ENCODE assay signal across 8 cellular contexts in the genomic region with DNA sequence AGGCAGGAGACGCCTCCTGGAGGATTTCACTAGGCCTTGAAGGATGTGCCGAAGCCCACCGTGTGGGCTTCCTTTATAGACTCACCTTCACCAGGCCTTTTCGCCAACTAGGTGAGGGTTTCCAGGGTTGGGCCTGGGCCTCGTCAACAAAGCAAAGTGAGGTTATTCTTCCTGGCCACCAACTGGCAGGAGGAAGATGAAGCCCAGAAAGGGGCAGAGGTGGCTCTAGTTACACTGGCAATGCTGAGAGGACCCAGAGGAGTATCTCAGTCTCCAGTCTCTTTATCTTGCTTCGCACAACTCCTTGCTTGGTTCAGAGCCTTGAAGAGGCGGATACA. TPM values are rescaled to one million over a fixed set of nuclear protein-coding genes. Genes with fewer than 3 reads are reported as not detected.
DNase-seq lines count a peak whose midpoint lies in the region; ATAC-seq and TF ChIP-seq lines count a peak whose summit lies in the region.

No MANE protein-coding gene starts in this region.

- H3F3A ChIP-seq in PC-9 (ENCODE audit: insufficient read depth, low read depth), result no peaks in the 10 kb centered on the region

- CTCF ChIA-PET in Calu3 (lab: Charles Lee) (no interaction called here), PC-9 (lab: Charles Lee) (no interaction called here)

- H3K36me3 ChIP-seq in PC-9 (ENCODE audit: low read depth), result no peaks in the 10 kb centered on the region
- no peaks in the 10 kb centered on the region for H3K36me3 ChIP-seq in endodermal cell (ENCODE audit: control insufficient read depth, insufficient read depth, low read length)
- H3K36me3 ChIP-seq in parathyroid adenoma (ENCODE audit: control insufficient read depth, insufficient read depth, low read length), result no peaks in the 10 kb centered on the region

- ATAC-seq in HG02885 (IDR thresholded peaks at IDR 0.05; ENCODE audit: poor library complexity, unreplicated experiment) (no peak), GM19467 (IDR thresholded peaks at IDR 0.05; ENCODE audit: unreplicated experiment) (no peak), HG03378 (IDR thresholded peaks at IDR 0.05; ENCODE audit: unreplicated experiment) (no peak)

- TF ChIP-seq CTCF in Calu3 (IDR thresholded peaks at IDR 0.05; ENCODE audit: unreplicated experiment), result no peak
- TF ChIP-seq CTCF in PC-9 (conservative IDR thresholded peaks at IDR 0.05), result no peak
- TF ChIP-seq CTCF in endodermal cell (conservative IDR thresholded peaks at IDR 0.05), result no peak
- no peak for TF ChIP-seq CTCF in parathyroid adenoma (IDR thresholded peaks at IDR 0.05)

- H3K4me1 ChIP-seq in PC-9 (replicated peaks; ENCODE audit: insufficient read depth) (peaks cover 13% of the 10 kb centered on the region; the same call in 1 of the 2 replicates), endodermal cell (ENCODE audit: control insufficient read depth, insufficient read depth, low read length) (peaks cover 4% of the 10 kb centered on the region), parathyroid adenoma (no peaks in the 10 kb centered on the region)

- H3K4me2 ChIP-seq in PC-9 (peak overlapping the region; percentile 49), parathyroid adenoma (ENCODE audit: low read length) (peak overlapping the region; percentile 61)

- H3K4me3 Mint-ChIP-seq in Calu3 (ENCODE audit: low read depth, unreplicated experiment) (peak overlapping the region; percentile 97), endodermal cell (peak overlapping the region; percentile 74)

- POLR2A ChIA-PET in PC-9 (lab: Charles Lee; ENCODE audit: unreplicated experiment), result no interaction called here

- H2AFZ ChIP-seq in PC-9 (peak overlapping the region; percentile 73), parathyroid adenoma (peak overlapping the region; percentile 80)

- WGBS in endodermal cell (ENCODE audit: insufficient coverage in 1 of 2, insufficient read length in 1 of 2), 2 experiments, result 71 to 73% methylated on average over 4 to 7 of the region's 7 CpGs

- H3K9ac ChIP-seq in endodermal cell (ENCODE audit: extremely low read depth, low read length, poor library complexity, severe bottlenecking) (no peak overlapping the region), parathyroid adenoma (no peak overlapping the region)

- H3K4me3 ChIP-seq in PC-9, result peak overlapping the region; percentile 81; the same call in 1 of the 2 replicates
- H3K4me3 ChIP-seq in endodermal cell (ENCODE audit: low read length), result no peak overlapping the region
- no peak overlapping the region for H3K4me3 ChIP-seq in parathyroid adenoma (ENCODE audit: low read depth, low read length)

- BruUV-seq in Calu3 (replicated peaks; lab: Mats Ljungman, UMichigan) (no TSS peak), PC-9 (replicated peaks; lab: Mats Ljungman, UMichigan) (no TSS peak)

- H3K27ac Mint-ChIP-seq in Calu3 (ENCODE audit: unreplicated experiment), result peak overlapping the region; percentile 61
- H3K27ac Mint-ChIP-seq in endodermal cell, result no peak overlapping the region

- H3K36me3 Mint-ChIP-seq in Calu3 (ENCODE audit: insufficient read depth, unreplicated experiment), result peaks cover 28% of the 10 kb centered on the region
- no peaks in the 10 kb centered on the region for H3K36me3 Mint-ChIP-seq in endodermal cell (ENCODE audit: low read depth)

- no peaks in the 10 kb centered on the region for H3K27me3 ChIP-seq in PC-9 (ENCODE audit: insufficient read depth, low read depth)
- H3K27me3 ChIP-seq in endodermal cell (ENCODE audit: control insufficient read depth, insufficient read depth, low read length, poor library complexity, severe bottlenecking), result no peaks in the 10 kb centered on the region
- H3K27me3 ChIP-seq in parathyroid adenoma (ENCODE audit: control insufficient read depth, insufficient read depth, low read length), result no peaks in the 10 kb centered on the region

- H3K27ac ChIP-seq in PC-9 (no peak overlapping the region), endodermal cell (ENCODE audit: low read depth, low read length) (no peak overlapping the region), parathyroid adenoma (peak overlapping the region; percentile 45)

- H3K4me1 Mint-ChIP-seq in Calu3 (ENCODE audit: low read depth, unreplicated experiment) (peaks cover 9% of the 10 kb centered on the region), endodermal cell (peaks cover 10% of the 10 kb centered on the region)

- H3K27me3 Mint-ChIP-seq in Calu3 (ENCODE audit: unreplicated experiment) (no peaks in the 10 kb centered on the region), endodermal cell (ENCODE audit: insufficient read depth) (peaks cover 7% of the 10 kb centered on the region)

- no peaks in the 10 kb centered on the region; the same call in 1 of the 2 replicates for H4K20me1 ChIP-seq in PC-9 (ENCODE audit: insufficient read depth)

- H3K9me3 ChIP-seq in PC-9 (ENCODE audit: insufficient read depth, low read depth) (no peaks in the 10 kb centered on the region), endodermal cell (ENCODE audit: control insufficient read depth, low read length) (no peaks in the 10 kb centered on the region), parathyroid adenoma (ENCODE audit: control insufficient read depth, low read length) (no peaks in the 10 kb centered on the region)

- no peaks in the 10 kb centered on the region for H3K9me3 Mint-ChIP-seq in Calu3 (ENCODE audit: low read depth, unreplicated experiment)
- no peaks in the 10 kb centered on the region for H3K9me3 Mint-ChIP-seq in endodermal cell

- H3K79me2 ChIP-seq in PC-9 (ENCODE audit: low read depth), result peaks cover 40% of the 10 kb centered on the region
- no peaks in the 10 kb centered on the region for H3K79me2 ChIP-seq in parathyroid adenoma

- H3K9me2 ChIP-seq in PC-9 (ENCODE audit: insufficient read depth), result no peaks in the 10 kb centered on the region

- intact Hi-C loops in Calu3 (cut with micrococcal nuclease; ENCODE audit: unreplicated experiment), result no loop called here
- intact Hi-C loops in PC-9 (cut with micrococcal nuclease; ENCODE audit: unreplicated experiment), result no loop called here

- no peak for DNase-seq in Calu3
- no peak for DNase-seq in PC-9
- DNase-seq in endodermal cell, result no peak
- no peak for DNase-seq in hypothalamus (lab: John Stamatoyannopoulos, UW)

RNA-seq across cellular contexts. Expression of a gene that starts 0.4 kb away (rescaled TPM):
- 11.8 and 12.2 TPM in 2 replicates for total RNA-seq in Calu3 (2022)
- 7.8 and 10.7 TPM in 2 replicates for total RNA-seq in PC-9 (2021)
- 1 to 10 TPM; 6.9 to 8.9 TPM for total RNA-seq in endodermal cell
- 7.8 TPM for polyA plus RNA-seq in endodermal cell (2013, experiment 1 of 2)
- 8.4 TPM for polyA plus RNA-seq in endodermal cell (2013, experiment 2 of 2)
